In genomic region chr21:23968722-23969647, GRCh38 we compare ENCODE assay signal across 9 cellular contexts.
DNase-seq lines count a peak whose midpoint lies in the region; ATAC-seq and TF ChIP-seq lines count a peak whose summit lies in the region.
"Had no signal": no experiment of that assay in that cellular context is flagged by ENCODE, and none has a peak within 500 bp of the region (broad histone marks: within the 10 kb centered on the region; RNA-seq: fewer than 3 reads in every experiment).

No MANE protein-coding gene starts in this region.

- H3K4me1 Mint-ChIP-seq in endodermal cell: no peaks in the 10 kb centered on the region

- DNase-seq in GM19240 (ENCODE audit: insufficient read length, low spot score) (peak; percentile 3), NCI-H345 treated with DMSO at 0.1 percent for 48 hours (lab: John Stamatoyannopoulos, UW; ENCODE audit: unreplicated experiment) (peak; percentile 94), endodermal cell (peak; percentile 88), 8988T (no peak)
- DNase-seq in activated CD4-positive, alpha-beta T cell treated with anti-CD3 and anti-CD28 coated beads for 4 hours: peak; percentile 46 to 61
- peak; percentile 16 to 28 for DNase-seq in stimulated activated CD4-positive, alpha-beta T cell treated with anti-CD3 and anti-CD28 coated beads, Interleukin-15, amount 100 ng/mL, for 1 hour (ENCODE audit: low read depth in 1 of 2, low spot score in 1 of 2)

- peaks cover 9% of the 10 kb centered on the region for H3K9me3 ChIP-seq in endodermal cell (ENCODE audit: control insufficient read depth, low read length)

- H3K4me3 ChIP-seq in endodermal cell (ENCODE audit: low read length): no peak overlapping the region

- H3K27ac ChIP-seq in C4-2B: no peak overlapping the region
- no peak overlapping the region for H3K27ac ChIP-seq in endodermal cell (ENCODE audit: low read depth, low read length)

- H3K27me3 Mint-ChIP-seq in endodermal cell (ENCODE audit: insufficient read depth): no peaks in the 10 kb centered on the region

- no peaks in the 10 kb centered on the region for H3K36me3 Mint-ChIP-seq in endodermal cell (ENCODE audit: low read depth)

- H3K9me3 Mint-ChIP-seq in endodermal cell: peaks cover 76% of the 10 kb centered on the region

- H3K4me1 ChIP-seq in endodermal cell (ENCODE audit: control insufficient read depth, insufficient read depth, low read length): no peaks in the 10 kb centered on the region

- H3K36me3 ChIP-seq in endodermal cell (ENCODE audit: control insufficient read depth, insufficient read depth, low read length): no peaks in the 10 kb centered on the region

- TF ChIP-seq CTCF in C4-2B (conservative IDR thresholded peaks at IDR 0.05) (peak; percentile 83), endodermal cell (conservative IDR thresholded peaks at IDR 0.05) (peak; percentile 77)

- H3K4me3 Mint-ChIP-seq in endodermal cell: no peak overlapping the region

- no peaks in the 10 kb centered on the region for H3K27me3 ChIP-seq in endodermal cell (ENCODE audit: control insufficient read depth, insufficient read depth, low read length, poor library complexity, severe bottlenecking)

- ATAC-seq in HG03342 (IDR thresholded peaks at IDR 0.05; ENCODE audit: unreplicated experiment): peak; percentile 97
- ATAC-seq: HCT116 had no signal

- 55 to 65% methylated on average over 6 to 16 of the region's 16 CpGs for WGBS in endodermal cell (ENCODE audit: insufficient coverage in 1 of 2, insufficient read length in 1 of 2), 2 experiments

- no peak overlapping the region for H3K27ac Mint-ChIP-seq in endodermal cell

- H3K9ac ChIP-seq in endodermal cell (ENCODE audit: extremely low read depth, low read length, poor library complexity, severe bottlenecking): no peak overlapping the region
